Comparison of ENCODE assay signal across 8 cellular contexts in the genomic region with DNA sequence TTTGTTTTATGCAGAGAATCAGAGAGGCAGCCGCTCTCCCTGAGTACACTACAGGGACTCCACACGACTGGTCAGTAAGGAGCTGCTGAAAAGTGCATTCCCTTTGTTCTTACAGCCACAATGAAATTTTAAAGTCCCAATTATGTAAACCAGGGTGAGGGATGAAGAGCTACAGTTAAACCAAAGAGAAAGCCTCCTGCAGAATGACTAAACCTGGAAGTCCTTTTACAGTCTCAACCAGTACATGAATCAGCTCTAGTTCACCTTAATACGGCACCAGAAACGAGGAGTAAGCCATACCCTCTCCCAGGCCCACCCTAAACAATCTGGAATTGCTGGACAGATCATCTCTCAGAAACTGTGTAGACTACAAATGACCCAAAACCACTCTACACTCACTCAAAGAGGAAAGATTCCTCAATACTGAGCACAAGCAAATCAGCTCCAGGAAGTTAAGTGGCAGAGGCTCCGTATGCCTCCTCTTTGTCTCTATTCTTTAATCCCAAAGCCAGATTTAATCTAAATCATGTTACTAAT.
A peak's percentile ranks its signal among the peaks of the same experiment; 100 is the strongest.
DNase-seq lines count a peak whose midpoint lies in the region; ATAC-seq and TF ChIP-seq lines count a peak whose summit lies in the region.

No MANE protein-coding gene starts in this region.

- H3K9me3 ChIP-seq in right atrium auricular region (no peaks in the 10 kb centered on the region), skeletal muscle satellite cell (replicated peaks; ENCODE audit: low read length) (no peaks in the 10 kb centered on the region)

- H3K4me1 ChIP-seq in right atrium auricular region (peaks cover 0 to 80% of the 10 kb centered on the region in 2 donors), skeletal muscle satellite cell (ENCODE audit: control insufficient read depth, insufficient read depth, low read length) (peaks cover 27% of the 10 kb centered on the region)

- H3K27me3 Mint-ChIP-seq in activated CD8-positive, alpha-beta T cell treated with anti-CD3 and anti-CD28 coated beads for 36 hours: peaks cover 9% of the 10 kb centered on the region

- peak; percentile 16 for DNase-seq in HCEC 1CT
- DNase-seq in SW480 (ENCODE audit: low spot score): peak; percentile 4
- DNase-seq in right atrium auricular region (ENCODE audit: low spot score): no peak
- DNase-seq in AML-193 (lab: John Stamatoyannopoulos, UW): no peak
- DNase-seq in NCI-H2171 (lab: John Stamatoyannopoulos, UW): no peak
- no peak for DNase-seq in activated CD8-positive, alpha-beta T cell treated with anti-CD3 and anti-CD28 coated beads for 36 hours

- POLR2A ChIA-PET in activated CD8-positive, alpha-beta T cell treated with anti-CD3 and anti-CD28 coated beads for 36 hours (lab: Charles Lee): interaction anchor here (1.2 kb wide), 1 partner anchor 267 kb away, joined by 3 read pairs; the partner anchor contains the start of gene APOL6

- H3K9ac ChIP-seq in skeletal muscle satellite cell (ENCODE audit: low read depth, low read length): peak overlapping the region; percentile 62

- H3K36me3 Mint-ChIP-seq in activated CD8-positive, alpha-beta T cell treated with anti-CD3 and anti-CD28 coated beads for 36 hours (ENCODE audit: low read depth): no peaks in the 10 kb centered on the region

- H3K4me3 ChIP-seq in right atrium auricular region: peak overlapping the region in 1 of 2 donors; percentile 43
- H3K4me3 ChIP-seq in skeletal muscle satellite cell (ENCODE audit: low read length): peak overlapping the region; percentile 62

- H3K9me3 Mint-ChIP-seq in activated CD8-positive, alpha-beta T cell treated with anti-CD3 and anti-CD28 coated beads for 36 hours: no peaks in the 10 kb centered on the region

- peak overlapping the region; percentile 83 to 86 for H3K27ac ChIP-seq in right atrium auricular region

- no peak overlapping the region for H3K4me3 Mint-ChIP-seq in activated CD8-positive, alpha-beta T cell treated with anti-CD3 and anti-CD28 coated beads for 36 hours

- TF ChIP-seq CTCF in right atrium auricular region (IDR thresholded peaks at IDR 0.05): no peak
- TF ChIP-seq CTCF in activated CD8-positive, alpha-beta T cell treated with anti-CD3 and anti-CD28 coated beads for 36 hours (IDR thresholded peaks at IDR 0.05): no peak

- no peak overlapping the region for H3K27ac Mint-ChIP-seq in activated CD8-positive, alpha-beta T cell treated with anti-CD3 and anti-CD28 coated beads for 36 hours

- peaks cover 17% of the 10 kb centered on the region for H3K4me1 Mint-ChIP-seq in activated CD8-positive, alpha-beta T cell treated with anti-CD3 and anti-CD28 coated beads for 36 hours (ENCODE audit: low read depth)

- no peak for ATAC-seq in GM18519 (IDR thresholded peaks at IDR 0.05; ENCODE audit: low FRiP score, unreplicated experiment)
- no peak for ATAC-seq in activated CD8-positive, alpha-beta T cell treated with anti-CD3 and anti-CD28 coated beads for 36 hours

- H3K36me3 ChIP-seq in right atrium auricular region (no peaks in the 10 kb centered on the region), skeletal muscle satellite cell (ENCODE audit: insufficient read depth, low read length) (no peaks in the 10 kb centered on the region)

- peak overlapping the region; percentile 86 for H3K4me2 ChIP-seq in skeletal muscle satellite cell (ENCODE audit: low read length)

- CTCF ChIA-PET in activated CD8-positive, alpha-beta T cell treated with anti-CD3 and anti-CD28 coated beads for 36 hours (lab: Charles Lee): interaction anchor here (0.6 to 1.5 kb wide), 5 partner anchors 15 to 645 kb away, joined by 4 to 6 read pairs (median 4); no protein-coding TSS in a partner anchor

- H3K27me3 ChIP-seq in right atrium auricular region (no peaks in the 10 kb centered on the region), skeletal muscle satellite cell (ENCODE audit: control insufficient read depth, insufficient read depth, low read length) (no peaks in the 10 kb centered on the region)

- intact Hi-C loops in activated CD8-positive, alpha-beta T cell treated with anti-CD3 and anti-CD28 coated beads for 36 hours (cut with micrococcal nuclease): no loop called here

Comparison
In these comparisons a context has a peak if more than half of its experiments do, and no peak if none do; other contexts are left out.
1. DNase-seq: peak in HCEC 1CT (single experiment) and SW480 (single experiment); none in right atrium auricular region (single experiment), AML-193 (0 of 2), NCI-H2171 (single experiment) and activated CD8-positive, alpha-beta T cell treated with anti-CD3 and anti-CD28 coated beads for 36 hours (single experiment).